In genomic region chr16:87203060-87203656, GRCh38 we compare ENCODE assay signal across 9 cellular contexts.
A peak's percentile ranks its signal among the peaks of the same experiment; 100 is the strongest.
DNase-seq lines count a peak whose midpoint lies in the region; ATAC-seq, FAIRE-seq and TF ChIP-seq lines count a peak whose summit lies in the region.
"Had no signal": no experiment of that assay in that cellular context is flagged by ENCODE, and none has a peak within 500 bp of the region (broad histone marks: within the 10 kb centered on the region; RNA-seq: fewer than 3 reads in every experiment).

No MANE protein-coding gene starts in this region.

- no peak for FAIRE-seq in GM12891 (lab: Jason Lieb, UNC)
- FAIRE-seq: islet of Langerhans had no signal

- intact Hi-C loops in posterior cingulate gyrus (cut with DNase I) = loop anchor here (5.0 kb wide), 1 partner anchor 74 kb away; no protein-coding TSS in a partner anchor

- CTCF ChIA-PET in AG04449 (lab: Yijun Ruan, JAX) = interaction anchor here (0.8 to 3.8 kb wide), 17 partner anchors 9 to 639 kb away, joined by 3 to 35 read pairs (median 4); no protein-coding TSS in a partner anchor

- no peak overlapping the region for H3K4me3 ChIP-seq in AG04449 (ENCODE audit: low read depth, low read length)
- no peak overlapping the region for H3K4me3 ChIP-seq in fibroblast of villous mesenchyme (ENCODE audit: low read depth, low read length)

- POLR2A ChIA-PET in AG04449 (lab: Yijun Ruan, JAX) = no interaction called here

- TF ChIP-seq CTCF in AG04449 (IDR thresholded peaks at IDR 0.05; ENCODE audit: insufficient read depth, low read length, missing control alignments) (peak; percentile 97), fibroblast of villous mesenchyme (IDR thresholded peaks at IDR 0.05; ENCODE audit: insufficient read depth, low read depth, low read length) (peak; percentile 98)

- TF ChIP-seq POLR2A in GM12891 (IDR thresholded peaks at IDR 0.05; ENCODE audit: low read depth, low read length) = no peak

- DNase-seq in AG04449 (ENCODE audit: low read depth, low spot score) (peak; percentile 60), GM12891 (ENCODE audit: insufficient read length, low spot score) (peak; percentile 60), NCI-H526 treated with DMSO at 0.1 percent for 48 hours (lab: John Stamatoyannopoulos, UW) (peak; percentile 21), activated T-cell treated with anti-CD3 and anti-CD28 coated beads for 4 hours (peak; percentile 11), fibroblast of villous mesenchyme (ENCODE audit: low read depth) (peak; percentile 85), posterior cingulate gyrus (peak in 7 of 10 donors; percentile 31 to 94 (median 54)), NCI-H2171 (lab: John Stamatoyannopoulos, UW) (no peak)

- no peak for ATAC-seq in GM21825 (IDR thresholded peaks at IDR 0.05; ENCODE audit: unreplicated experiment)

TF ChIP-seq in GM12891, 5 proteins besides CTCF, POLR2A, EP300 and RAD21:
- TF ChIP-seq SPI1 (IDR thresholded peaks at IDR 0.05; ENCODE audit: low read depth, low read length) (no peak), POLR2AphosphoS5 (IDR thresholded peaks at IDR 0.05; ENCODE audit: low read depth, low read length) (no peak), TAF1 (IDR thresholded peaks at IDR 0.05; ENCODE audit: low read depth, low read length) (no peak), PAX5 (IDR thresholded peaks at IDR 0.05; ENCODE audit: insufficient read depth, low read length, severe bottlenecking) (no peak)
